10 cellular contexts compared by ENCODE assay signal in genomic region chr11:2380396-2380795, GRCh38. TPM values are rescaled to one million over a fixed set of nuclear protein-coding genes. Genes with fewer than 3 reads are reported as not detected.
A peak's percentile ranks its signal among the peaks of the same experiment; 100 is the strongest.
DNase-seq lines count a peak whose midpoint lies in the region; ATAC-seq and TF ChIP-seq lines count a peak whose summit lies in the region.
"Had no signal": no experiment of that assay in that cellular context is flagged by ENCODE, and none has a peak within 500 bp of the region (broad histone marks: within the 10 kb centered on the region; RNA-seq: fewer than 3 reads in every experiment).

No MANE protein-coding gene starts in this region.

- peaks cover 61% of the 10 kb centered on the region for H3K4me1 ChIP-seq in HUES6 (ENCODE audit: control insufficient read depth, insufficient read depth, low read length)

- H3K36me3 Mint-ChIP-seq in natural killer cell treated with Interleukin-12 subunit alpha and Interleukin-12 subunit beta and Interleukin-15 and Interleukin-18, amount 100 ng/mL, for 72 hours: no peaks in the 10 kb centered on the region

- H3K27me3 ChIP-seq in HUES6 (ENCODE audit: control insufficient read depth, insufficient read depth, low read length): peaks cover 3% of the 10 kb centered on the region; the same call in 1 of the 2 replicates
- H3K27me3 ChIP-seq in dorsolateral prefrontal cortex: no peaks in the 10 kb centered on the region

- ATAC-seq in natural killer cell treated with Interleukin-12 subunit alpha and Interleukin-12 subunit beta and Interleukin-15 and Interleukin-18, amount 100 ng/mL, for 72 hours: no peak
- ATAC-seq in GM18520 (IDR thresholded peaks at IDR 0.05; ENCODE audit: unreplicated experiment): no peak
- no peak for ATAC-seq in HG03135 (IDR thresholded peaks at IDR 0.05; ENCODE audit: unreplicated experiment)

- DNase-seq in AG04449 (ENCODE audit: low read depth, low spot score) (no peak), dorsolateral prefrontal cortex (no peak), 8988T (no peak), COLO829 (ENCODE audit: low spot score) (no peak)
- no peak for DNase-seq in natural killer cell treated with Interleukin-12 subunit alpha and Interleukin-12 subunit beta and Interleukin-15 and Interleukin-18, amount 100 ng/mL, for 72 hours (ENCODE audit: low spot score)
- DNase-seq: activated CD4-positive, alpha-beta T cell treated with anti-CD3 and anti-CD28 coated beads for 4 hours; NCI-H446 treated with DMSO at 0.1 percent for 48 hours had no signal

- H3K9me3 ChIP-seq in HUES6 (ENCODE audit: control insufficient read depth, insufficient read depth, low read depth, low read length): no peaks in the 10 kb centered on the region

- TF ChIP-seq CTCF in AG04449 (IDR thresholded peaks at IDR 0.05; ENCODE audit: insufficient read depth, low read length, missing control alignments) (no peak), dorsolateral prefrontal cortex (IDR thresholded peaks at IDR 0.05 in 54 of 56, conservative IDR thresholded peaks at IDR 0.05 in 2 of 56; ENCODE audit: low read depth in 1 of 56, partially characterized antibody in 56 of 56) (no peak)

- peak overlapping the region; percentile 31 for H3K9ac ChIP-seq in HUES6 (ENCODE audit: low read length)

- peaks cover 23% of the 10 kb centered on the region; the same call in 1 of the 2 replicates for H3K36me3 ChIP-seq in HUES6 (ENCODE audit: control insufficient read depth, insufficient read depth, low read length)

- H3K4me1 Mint-ChIP-seq in natural killer cell treated with Interleukin-12 subunit alpha and Interleukin-12 subunit beta and Interleukin-15 and Interleukin-18, amount 100 ng/mL, for 72 hours (ENCODE audit: low read depth in 2 of 2): peaks cover 40 to 41% of the 10 kb centered on the region in 2 donors

- intact Hi-C loops in dorsolateral prefrontal cortex (cut with DNase I): loop anchor here in 1 of 2 donors (5.0 kb wide), 1 partner anchor 73 kb away; no protein-coding TSS in a partner anchor

- POLR2A ChIA-PET in AG04449 (lab: Yijun Ruan, JAX): no interaction called here

- CTCF ChIA-PET in AG04449 (lab: Yijun Ruan, JAX): no interaction called here

- H3K27ac Mint-ChIP-seq in natural killer cell treated with Interleukin-12 subunit alpha and Interleukin-12 subunit beta and Interleukin-15 and Interleukin-18, amount 100 ng/mL, for 72 hours: peak overlapping the region; percentile 75 to 91

- 0 out of 2 replicates have a peak overlapping the region, but pooled peaks have one; percentile 26 for H3K27ac ChIP-seq in HUES6 (ENCODE audit: low read depth, low read length)
- H3K27ac ChIP-seq in dorsolateral prefrontal cortex: peak overlapping the region in 58 of 59 donors; percentile 15 to 96 (median 82)

- peak overlapping the region; percentile 82 for H3K4me3 Mint-ChIP-seq in natural killer cell treated with Interleukin-12 subunit alpha and Interleukin-12 subunit beta and Interleukin-15 and Interleukin-18, amount 100 ng/mL, for 72 hours

- no peaks in the 10 kb centered on the region for H3K9me3 Mint-ChIP-seq in natural killer cell treated with Interleukin-12 subunit alpha and Interleukin-12 subunit beta and Interleukin-15 and Interleukin-18, amount 100 ng/mL, for 72 hours

- peak overlapping the region; percentile 79; the same call in 1 of the 2 replicates for H3K4me3 ChIP-seq in AG04449 (ENCODE audit: low read depth, low read length)
- peak overlapping the region; percentile 38; the same call in 1 of the 2 replicates for H3K4me3 ChIP-seq in HUES6 (ENCODE audit: low read depth, low read length)
- peak overlapping the region in 55 of 59 donors; percentile 4 to 100 (median 79) for H3K4me3 ChIP-seq in dorsolateral prefrontal cortex

- H3K27me3 Mint-ChIP-seq in natural killer cell treated with Interleukin-12 subunit alpha and Interleukin-12 subunit beta and Interleukin-15 and Interleukin-18, amount 100 ng/mL, for 72 hours: no peaks in the 10 kb centered on the region

RNA-seq across cellular contexts. Expression of gene CD81, which starts 3.3 kb away (rescaled TPM):
- 100 to 1,000 TPM; 342 to 666 (median 436) TPM for total RNA-seq in dorsolateral prefrontal cortex
- total RNA-seq in natural killer cell treated with Interleukin-12 subunit alpha and Interleukin-12 subunit beta and Interleukin-15 and Interleukin-18, amount 100 ng/mL, for 72 hours: 100 to 1,000 TPM; 306 to 322 TPM

RNA-seq across cellular contexts. Expression of gene TSSC4, which starts 20.2 kb away (rescaled TPM):
- 10 to 100 TPM; 23.7 to 48.6 (median 34.3) TPM for total RNA-seq in dorsolateral prefrontal cortex
- total RNA-seq in natural killer cell treated with Interleukin-12 subunit alpha and Interleukin-12 subunit beta and Interleukin-15 and Interleukin-18, amount 100 ng/mL, for 72 hours: 10 to 100 TPM; 66.0 to 98.2 TPM
